Comparison of ENCODE assay signal across 9 cellular contexts in genomic region chr5:55176176-55176818, GRCh38. TPM values are rescaled to one million over a fixed set of nuclear protein-coding genes. Genes with fewer than 3 reads are reported as not detected.
DNase-seq lines count a peak whose midpoint lies in the region; ATAC-seq and TF ChIP-seq lines count a peak whose summit lies in the region.
"Had no signal": no experiment of that assay in that cellular context is flagged by ENCODE, and none has a peak within 500 bp of the region (broad histone marks: within the 10 kb centered on the region; RNA-seq: fewer than 3 reads in every experiment).

No MANE protein-coding gene starts in this region.

- no peak overlapping the region for H3K27ac Mint-ChIP-seq in activated CD4-positive, alpha-beta T cell treated with anti-CD3 and anti-CD28 coated beads, Interleukin-2, amount 10 ng/mL, durations not matched to agents 24 days and 14 days
- no peak overlapping the region for H3K27ac Mint-ChIP-seq in activated T-cell treated with anti-CD3 and anti-CD28 coated beads, Interleukin-2, amount 50 U/mL, for 72 hours

- H3K27me3 ChIP-seq in gastrocnemius medialis, result peaks cover 45 to 56% (median 53%) of the 10 kb centered on the region in 3 donors

- H3K9me3 ChIP-seq in gastrocnemius medialis, result no peaks in the 10 kb centered on the region

- H3K36me3 ChIP-seq in gastrocnemius medialis, result no peaks in the 10 kb centered on the region

- peak overlapping the region; percentile 24 to 50 (median 36) for H3K4me3 ChIP-seq in gastrocnemius medialis

- peaks cover 80% of the 10 kb centered on the region for H3K27me3 Mint-ChIP-seq in activated CD4-positive, alpha-beta T cell treated with anti-CD3 and anti-CD28 coated beads, Interleukin-2, amount 10 ng/mL, durations not matched to agents 24 days and 14 days
- peaks cover 92% of the 10 kb centered on the region for H3K27me3 Mint-ChIP-seq in activated T-cell treated with anti-CD3 and anti-CD28 coated beads, Interleukin-2, amount 50 U/mL, for 72 hours (ENCODE audit: low read depth)

- intact Hi-C loops in activated CD4-positive, alpha-beta T cell treated with anti-CD3 and anti-CD28 coated beads, Interleukin-2, amount 10 ng/mL, durations not matched to agents 24 days and 14 days (cut with micrococcal nuclease), result loop anchor here (5.0 to 10.0 kb wide), 4 partner anchors 239 to 861 kb away; partner anchors contain the start of genes ARL15 and PLPP1
- intact Hi-C loops in left cardiac atrium (cut with DNase I) (loop anchor here (5.0 to 10.0 kb wide), 2 partner anchors 49 to 51 kb away; partner anchors contain the start of gene MCIDAS (in 2 of the 2)), gastrocnemius medialis (cut with DNase I; ENCODE audit: low total_unique reads) (no loop called here)

- TF ChIP-seq POLR2A in gastrocnemius medialis (IDR thresholded peaks at IDR 0.05), result no peak

- H3K4me1 Mint-ChIP-seq in activated CD4-positive, alpha-beta T cell treated with anti-CD3 and anti-CD28 coated beads, Interleukin-2, amount 10 ng/mL, durations not matched to agents 24 days and 14 days, result peaks cover 29% of the 10 kb centered on the region
- H3K4me1 Mint-ChIP-seq in activated T-cell treated with anti-CD3 and anti-CD28 coated beads, Interleukin-2, amount 50 U/mL, for 72 hours (ENCODE audit: low read depth), result peaks cover 40% of the 10 kb centered on the region

- no peaks in the 10 kb centered on the region for H3K9me3 Mint-ChIP-seq in activated CD4-positive, alpha-beta T cell treated with anti-CD3 and anti-CD28 coated beads, Interleukin-2, amount 10 ng/mL, durations not matched to agents 24 days and 14 days
- no peaks in the 10 kb centered on the region for H3K9me3 Mint-ChIP-seq in activated T-cell treated with anti-CD3 and anti-CD28 coated beads, Interleukin-2, amount 50 U/mL, for 72 hours

- in situ Hi-C loops in gastrocnemius medialis (cut with MboI; ENCODE audit: low sequenced_read_pairs in 4 of 4), result no loop called here

- DNase-seq in activated CD4-positive, alpha-beta T cell treated with anti-CD3 and anti-CD28 coated beads, Interleukin-2, amount 10 ng/mL, durations not matched to agents 24 days and 14 days, result peak; percentile 81
- DNase-seq in activated CD4-positive, alpha-beta T cell treated with anti-CD3 and anti-CD28 coated beads, Interleukin-2, amount 50 U/mL, for 4 hours, result no peak
- peak; percentile 77 for DNase-seq in NCI-H2227 (lab: John Stamatoyannopoulos, UW; ENCODE audit: unreplicated experiment)
- peak; percentile 32 to 42 for DNase-seq in activated T-cell treated with anti-CD3 and anti-CD28 coated beads, Interleukin-2, amount 50 U/mL, for 72 hours
- no peak for DNase-seq in left cardiac atrium
- no peak for DNase-seq in gastrocnemius medialis
- DNase-seq in cerebellar nuclear complex (lab: John Stamatoyannopoulos, UW), result no peak

- H3K4me3 Mint-ChIP-seq in activated CD4-positive, alpha-beta T cell treated with anti-CD3 and anti-CD28 coated beads, Interleukin-2, amount 10 ng/mL, durations not matched to agents 24 days and 14 days, result peak overlapping the region; percentile 77
- H3K4me3 Mint-ChIP-seq in activated T-cell treated with anti-CD3 and anti-CD28 coated beads, Interleukin-2, amount 50 U/mL, for 72 hours, result peak overlapping the region; percentile 79 to 83

- peak in 4 of 5 experiments; percentile 19 to 52 (median 36) for TF ChIP-seq CTCF in gastrocnemius medialis (IDR thresholded peaks at IDR 0.05 in 4 of 5, conservative IDR thresholded peaks at IDR 0.05 in 1 of 5)

- H3K4me1 ChIP-seq in gastrocnemius medialis, result peaks cover 20 to 27% of the 10 kb centered on the region in 2 donors

- peak; percentile 45 to 48 for ATAC-seq in activated T-cell treated with anti-CD3 and anti-CD28 coated beads, Interleukin-2, amount 50 U/mL, for 72 hours (replicated peaks in 1 of 2)
- ATAC-seq in left cardiac atrium (peak; percentile 46 to 60), gastrocnemius medialis (no peak), GM18868 (IDR thresholded peaks at IDR 0.05; ENCODE audit: unreplicated experiment) (no peak)

- H3K36me3 Mint-ChIP-seq in activated CD4-positive, alpha-beta T cell treated with anti-CD3 and anti-CD28 coated beads, Interleukin-2, amount 10 ng/mL, durations not matched to agents 24 days and 14 days (ENCODE audit: low read depth), result no peaks in the 10 kb centered on the region
- H3K36me3 Mint-ChIP-seq in activated T-cell treated with anti-CD3 and anti-CD28 coated beads, Interleukin-2, amount 50 U/mL, for 72 hours (ENCODE audit: insufficient read depth in 2 of 2), result no peaks in the 10 kb centered on the region

- H3K27ac ChIP-seq in gastrocnemius medialis, result no peak overlapping the region

RNA-seq across cellular contexts. Expression of gene CDC20B, which starts 3.3 kb away (rescaled TPM):
- total RNA-seq in activated CD4-positive, alpha-beta T cell treated with anti-CD3 and anti-CD28 coated beads, Interleukin-2, amount 10 ng/mL, durations not matched to agents 24 days and 14 days, result not detected in 2 replicates
- under 1 TPM; 0.07 to 0.10 TPM for total RNA-seq in activated T-cell treated with anti-CD3 and anti-CD28 coated beads, Interleukin-2, amount 50 U/mL, for 72 hours
- total RNA-seq in left cardiac atrium (not detected), gastrocnemius medialis (not detected)
- total RNA-seq: subcutaneous adipose tissue had no signal

RNA-seq across cellular contexts. Expression of gene GPX8, which starts 16.3 kb away (rescaled TPM):
- total RNA-seq in activated CD4-positive, alpha-beta T cell treated with anti-CD3 and anti-CD28 coated beads, Interleukin-2, amount 10 ng/mL, durations not matched to agents 24 days and 14 days, result not detected in 2 replicates
- not detected for total RNA-seq in activated T-cell treated with anti-CD3 and anti-CD28 coated beads, Interleukin-2, amount 50 U/mL, for 72 hours
- 10 to 100 TPM; 14.5 to 21.8 TPM for total RNA-seq in left cardiac atrium
- total RNA-seq in gastrocnemius medialis, result 1 to 10 TPM; 2.0 to 4.0 (median 2.6) TPM

RNA-seq across cellular contexts. Expression of gene MCIDAS, which starts 50.8 kb away (rescaled TPM):
- not detected in 2 replicates for total RNA-seq in activated CD4-positive, alpha-beta T cell treated with anti-CD3 and anti-CD28 coated beads, Interleukin-2, amount 10 ng/mL, durations not matched to agents 24 days and 14 days
- under 1 TPM in 1 of 2 donors, not detected in 1; 0.48 TPM for total RNA-seq in activated T-cell treated with anti-CD3 and anti-CD28 coated beads, Interleukin-2, amount 50 U/mL, for 72 hours
- total RNA-seq in left cardiac atrium, result not detected
- total RNA-seq in gastrocnemius medialis, result not detected
- total RNA-seq: subcutaneous adipose tissue had no signal

RNA-seq across cellular contexts. Expression of gene CCNO, which starts 57.1 kb away (rescaled TPM):
- 0.26 TPM in 1 of 2 replicates, not detected in the other for total RNA-seq in activated CD4-positive, alpha-beta T cell treated with anti-CD3 and anti-CD28 coated beads, Interleukin-2, amount 10 ng/mL, durations not matched to agents 24 days and 14 days
- total RNA-seq in activated T-cell treated with anti-CD3 and anti-CD28 coated beads, Interleukin-2, amount 50 U/mL, for 72 hours, result under 1 TPM in 1 of 2 donors, not detected in 1; 0.19 TPM
- total RNA-seq in left cardiac atrium, result under 1 TPM in 1 of 2 donors, not detected in 1; 0.16 TPM
- total RNA-seq in gastrocnemius medialis, result not detected

Comparison
In these comparisons a context has a peak if more than half of its experiments do, and no peak if none do; other contexts are left out.
1. DNase-seq: peak in activated CD4-positive, alpha-beta T cell treated with anti-CD3 and anti-CD28 coated beads, Interleukin-2, amount 10 ng/mL, durations not matched to agents 24 days and 14 days (single experiment), NCI-H2227 (single experiment) and activated T-cell treated with anti-CD3 and anti-CD28 coated beads, Interleukin-2, amount 50 U/mL, for 72 hours (2 of 2); none in activated CD4-positive, alpha-beta T cell treated with anti-CD3 and anti-CD28 coated beads, Interleukin-2, amount 50 U/mL, for 4 hours (0 of 2), left cardiac atrium (single experiment), gastrocnemius medialis (0 of 2) and cerebellar nuclear complex (0 of 2).
2. ATAC-seq: peak in activated T-cell treated with anti-CD3 and anti-CD28 coated beads, Interleukin-2, amount 50 U/mL, for 72 hours (2 of 2) and left cardiac atrium (2 of 2); none in gastrocnemius medialis (0 of 2) and GM18868 (single experiment).